8 cellular contexts compared by ENCODE assay signal in the genomic region with DNA sequence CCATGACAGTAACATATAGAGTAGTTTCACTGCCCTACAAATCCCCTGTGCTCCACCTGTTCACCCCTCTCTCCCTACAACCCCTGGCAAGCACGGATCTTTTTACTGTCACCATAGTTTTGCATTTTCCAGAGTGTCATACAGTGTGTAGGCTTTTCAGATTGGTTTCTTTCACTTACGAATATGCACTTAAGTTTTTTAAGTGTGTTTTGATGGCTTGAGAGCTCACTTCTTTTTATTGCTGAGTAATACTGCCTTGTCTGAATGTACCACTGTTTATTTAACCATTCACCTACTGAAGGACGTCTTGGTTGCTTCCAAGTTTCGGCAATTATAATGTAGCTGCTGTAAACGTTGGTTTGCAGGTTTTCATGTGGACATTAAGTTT.
DNase-seq lines count a peak whose midpoint lies in the region; ATAC-seq and TF ChIP-seq lines count a peak whose summit lies in the region.

No MANE protein-coding gene starts in this region.

- no peak overlapping the region for H3K4me3 ChIP-seq in WERI-Rb-1 (ENCODE audit: low read depth, low read length)

- DNase-seq in CD14-positive monocyte (ENCODE audit: low spot score): no peak
- DNase-seq in activated T-helper 2 cell treated with anti-CD3 and anti-CD28 coated beads, Interferon-gamma antibody, Interleukin-2, Interleukin-4, amounts not matched to agents 10 μg/mL and 5 μg/mL and 100 μg/mL, durations not matched to agents 14 hours and 24 hours and 36 hours (ENCODE audit: low spot score): no peak
- DNase-seq in renal cortical epithelial cell (ENCODE audit: low read depth): peak; percentile 49
- DNase-seq in WERI-Rb-1: no peak
- DNase-seq in GM10248 (ENCODE audit: extremely low spot score): no peak
- no peak for DNase-seq in NK-92 (lab: John Stamatoyannopoulos, UW; ENCODE audit: unreplicated experiment)

- peaks cover 0 to 2% (median 0%) of the 10 kb centered on the region in 3 donors for H3K27me3 Mint-ChIP-seq in CD14-positive monocyte (ENCODE audit: low read depth in 3 of 3)
- H3K27me3 Mint-ChIP-seq in activated T-helper 2 cell treated with anti-CD3 and anti-CD28 coated beads, Interferon-gamma antibody, Interleukin-2, Interleukin-4, amounts not matched to agents 10 μg/mL and 5 μg/mL and 100 μg/mL, durations not matched to agents 14 hours and 24 hours and 36 hours (ENCODE audit: low read depth): peaks cover 30% of the 10 kb centered on the region

- ATAC-seq in GM19324 (IDR thresholded peaks at IDR 0.05; ENCODE audit: low FRiP score, unreplicated experiment): peak; percentile 41
- ATAC-seq in HG03280 (IDR thresholded peaks at IDR 0.05; ENCODE audit: unreplicated experiment): peak; percentile 44

- TF ChIP-seq CTCF in CD14-positive monocyte (IDR thresholded peaks at IDR 0.05) (no peak), WERI-Rb-1 (IDR thresholded peaks at IDR 0.05; ENCODE audit: low read depth, low read length) (no peak), GM10248 (IDR thresholded peaks at IDR 0.05; ENCODE audit: control extremely low read depth, extremely low read depth, low read depth, missing control alignments) (no peak)

- H3K27me3 ChIP-seq in WERI-Rb-1 (ENCODE audit: insufficient read depth, low read depth, severe bottlenecking): no peaks in the 10 kb centered on the region

- no peaks in the 10 kb centered on the region for H3K36me3 ChIP-seq in WERI-Rb-1

- H3K9me3 Mint-ChIP-seq in CD14-positive monocyte: no peaks in the 10 kb centered on the region
- no peaks in the 10 kb centered on the region for H3K9me3 Mint-ChIP-seq in activated T-helper 2 cell treated with anti-CD3 and anti-CD28 coated beads, Interferon-gamma antibody, Interleukin-2, Interleukin-4, amounts not matched to agents 10 μg/mL and 5 μg/mL and 100 μg/mL, durations not matched to agents 14 hours and 24 hours and 36 hours

- H3K36me3 Mint-ChIP-seq in CD14-positive monocyte: no peaks in the 10 kb centered on the region
- no peaks in the 10 kb centered on the region for H3K36me3 Mint-ChIP-seq in activated T-helper 2 cell treated with anti-CD3 and anti-CD28 coated beads, Interferon-gamma antibody, Interleukin-2, Interleukin-4, amounts not matched to agents 10 μg/mL and 5 μg/mL and 100 μg/mL, durations not matched to agents 14 hours and 24 hours and 36 hours (ENCODE audit: low read depth)

- H3K4me1 Mint-ChIP-seq in CD14-positive monocyte: peaks cover 24% of the 10 kb centered on the region
- peaks cover 36% of the 10 kb centered on the region for H3K4me1 Mint-ChIP-seq in activated T-helper 2 cell treated with anti-CD3 and anti-CD28 coated beads, Interferon-gamma antibody, Interleukin-2, Interleukin-4, amounts not matched to agents 10 μg/mL and 5 μg/mL and 100 μg/mL, durations not matched to agents 14 hours and 24 hours and 36 hours (ENCODE audit: low read depth)

- POLR2A ChIA-PET in GM10248 (lab: Yijun Ruan, JAX): no interaction called here

- intact Hi-C loops in CD14-positive monocyte (cut with micrococcal nuclease): no loop called here
- intact Hi-C loops in activated T-helper 2 cell treated with anti-CD3 and anti-CD28 coated beads, Interferon-gamma antibody, Interleukin-2, Interleukin-4, amounts not matched to agents 10 μg/mL and 5 μg/mL and 100 μg/mL, durations not matched to agents 14 hours and 24 hours and 36 hours (cut with micrococcal nuclease): loop anchor here (1.0 to 10.0 kb wide), 8 partner anchors 17 to 1245 kb away; a partner anchor contains a TSS

- H3K4me3 Mint-ChIP-seq in CD14-positive monocyte: no peak overlapping the region
- peak overlapping the region; percentile 1 for H3K4me3 Mint-ChIP-seq in activated T-helper 2 cell treated with anti-CD3 and anti-CD28 coated beads, Interferon-gamma antibody, Interleukin-2, Interleukin-4, amounts not matched to agents 10 μg/mL and 5 μg/mL and 100 μg/mL, durations not matched to agents 14 hours and 24 hours and 36 hours (ENCODE audit: low read depth)

- no peaks in the 10 kb centered on the region for H3K9me3 ChIP-seq in WERI-Rb-1 (ENCODE audit: severe bottlenecking)

- CTCF ChIA-PET in GM10248 (lab: Yijun Ruan, JAX): no interaction called here

- H3K27ac Mint-ChIP-seq in CD14-positive monocyte: peak overlapping the region in 4 of 7 donors; percentile 16 to 55 (median 26)
- H3K27ac Mint-ChIP-seq in activated T-helper 2 cell treated with anti-CD3 and anti-CD28 coated beads, Interferon-gamma antibody, Interleukin-2, Interleukin-4, amounts not matched to agents 10 μg/mL and 5 μg/mL and 100 μg/mL, durations not matched to agents 14 hours and 24 hours and 36 hours: peak overlapping the region; percentile 66

- no peak overlapping the region for H3K27ac ChIP-seq in WERI-Rb-1
